ENCODE assay signal across 11 cellular contexts in genomic region chr1:185880779-185881333, GRCh38.
"Had no signal": no experiment of that assay in that cellular context is flagged by ENCODE, and none has a peak within 500 bp of the region (broad histone marks: within the 10 kb centered on the region; RNA-seq: fewer than 3 reads in every experiment).

No MANE protein-coding gene starts in this region.

- H3K27me3 ChIP-seq: brain microvascular endothelial cell had no signal

- H3K4me1 ChIP-seq: psoas muscle had no signal

- H3K27ac ChIP-seq: brain microvascular endothelial cell, psoas muscle had no signal

- DNase-seq: activated CD4-positive, alpha-beta T cell treated with anti-CD3 and anti-CD28 coated beads, Interleukin-2, amount 50 U/mL, for 4 hours; activated naive CD4-positive, alpha-beta T cell treated with anti-CD3 and anti-CD28 coated beads, Interleukin-2, amount 50 U/mL, for 16 hours; activated T-cell treated with anti-CD3 and anti-CD28 coated beads, Interleukin-2, amount 50 U/mL, for 1 hour; amniotic stem cell; brain microvascular endothelial cell; foreskin fibroblast; mesenchymal stem cell; nephron progenitor cell; psoas muscle; stimulated activated CD4-positive, alpha-beta T cell treated with anti-CD3 and anti-CD28 coated beads, Interleukin-4, amount 100 ng/mL, for 1 hour; stimulated activated CD8-positive, alpha-beta memory T cell treated with anti-CD3 and anti-CD28 coated beads, Interleukin-4, amount 100 ng/mL, for 48 hours had no signal

- H3K36me3 ChIP-seq: brain microvascular endothelial cell had no signal

- H3K4me3 ChIP-seq: psoas muscle had no signal
